In genomic region chr3:149120051-149120972, GRCh38 we compare ENCODE assay signal across 1 cellular context.
TF ChIP-seq lines count a peak whose summit lies in the region.

No MANE protein-coding gene starts in this region.

TF ChIP-seq in HCT116, 20 proteins besides CTCF, POLR2A, EP300 and RAD21:
- TF ChIP-seq REST (IDR thresholded peaks at IDR 0.05; ENCODE audit: low read depth) (no peak), POLR2AphosphoS5 (IDR thresholded peaks at IDR 0.05; ENCODE audit: low read depth, low read length) (no peak), SRF (IDR thresholded peaks at IDR 0.05; ENCODE audit: low read depth) (no peak), YY1 (IDR thresholded peaks at IDR 0.05; ENCODE audit: extremely low read depth, insufficient replicate concordance, low read depth, low read length) (no peak), CEBPB (IDR thresholded peaks at IDR 0.05; ENCODE audit: low read depth) (no peak), ATF3 (IDR thresholded peaks at IDR 0.05) (no peak), ZBTB33 (IDR thresholded peaks at IDR 0.05; ENCODE audit: extremely low read depth, insufficient replicate concordance, low read length) (no peak), TCF7L2 (IDR thresholded peaks at IDR 0.05; ENCODE audit: borderline replicate concordance, extremely low read depth, insufficient read depth, insufficient read length) (no peak), FOSL1 (IDR thresholded peaks at IDR 0.05; ENCODE audit: low read depth) (no peak; the same call in 1 of the 2 replicates), ZFX (IDR thresholded peaks at IDR 0.05) (no peak), EZH2phosphoT487 (IDR thresholded peaks at IDR 0.05; ENCODE audit: borderline replicate concordance) (no peak), ZNF274 (IDR thresholded peaks at IDR 0.05; ENCODE audit: low read depth, low read length) (no peak), EGR1 (IDR thresholded peaks at IDR 0.05; ENCODE audit: low read depth) (no peak), SP1 (IDR thresholded peaks at IDR 0.05; ENCODE audit: low read depth) (no peak), JUND (IDR thresholded peaks at IDR 0.05) (no peak), MAX (IDR thresholded peaks at IDR 0.05) (no peak), ELF1 (IDR thresholded peaks at IDR 0.05; ENCODE audit: borderline replicate concordance, low read depth) (no peak), SIN3A (IDR thresholded peaks at IDR 0.05; ENCODE audit: low read depth) (no peak), EZH2 (IDR thresholded peaks at IDR 0.05) (no peak)
